ENCODE assay signal across 22 cellular contexts in genomic region chr17:66491665-66492064, GRCh38.
DNase-seq lines count a peak whose midpoint lies in the region; ATAC-seq and TF ChIP-seq lines count a peak whose summit lies in the region.
"Had no signal": no experiment of that assay in that cellular context is flagged by ENCODE, and none has a peak within 500 bp of the region (broad histone marks: within the 10 kb centered on the region; RNA-seq: fewer than 3 reads in every experiment).

No MANE protein-coding gene starts in this region.

- no peak overlapping the region for H3K4me3 Mint-ChIP-seq in stimulated activated naive CD8-positive, alpha-beta T cell treated with anti-CD3 and anti-CD28 coated beads, Interleukin-15, Interleukin-2, amounts not matched to agents 100 ng/mL and 50 ng/mL, for 24 hours
- H3K4me3 Mint-ChIP-seq in T-helper 17 cell (no peak overlapping the region), brain (no peak overlapping the region)
- H3K4me3 Mint-ChIP-seq: activated B cell treated with CpG ODN at 0.5 μM for 24 hours; central memory CD8-positive, alpha-beta T cell; dendritic cell treated with granulocyte-macrophage colony-stimulating factor and Interleukin-4, amounts not matched to agents 40 ng/mL and 50 ng/mL, for 4 days; memory B cell had no signal

- no peak for TF ChIP-seq CTCF in brain (conservative IDR thresholded peaks at IDR 0.05)

- peaks cover 40% of the 10 kb centered on the region for H3K36me3 Mint-ChIP-seq in stimulated activated naive CD8-positive, alpha-beta T cell treated with anti-CD3 and anti-CD28 coated beads, Interleukin-15, Interleukin-2, amounts not matched to agents 100 ng/mL and 50 ng/mL, for 24 hours (ENCODE audit: low read depth)
- H3K36me3 Mint-ChIP-seq in T-helper 17 cell (ENCODE audit: low read depth) (peaks cover 3% of the 10 kb centered on the region), brain (no peaks in the 10 kb centered on the region)
- H3K36me3 Mint-ChIP-seq: memory B cell had no signal

- peaks cover 69% of the 10 kb centered on the region for H3K4me1 Mint-ChIP-seq in stimulated activated naive CD8-positive, alpha-beta T cell treated with anti-CD3 and anti-CD28 coated beads, Interleukin-15, Interleukin-2, amounts not matched to agents 100 ng/mL and 50 ng/mL, for 24 hours (ENCODE audit: low read depth)
- peaks cover 45% of the 10 kb centered on the region for H3K4me1 Mint-ChIP-seq in T-helper 17 cell
- H3K4me1 Mint-ChIP-seq in brain: peaks cover 55% of the 10 kb centered on the region
- H3K4me1 Mint-ChIP-seq: activated B cell treated with CpG ODN at 0.5 μM for 24 hours, memory B cell had no signal

- DNase-seq in stimulated activated naive CD8-positive, alpha-beta T cell treated with anti-CD3 and anti-CD28 coated beads, Interleukin-15, Interleukin-2, amounts not matched to agents 100 U/mL and 50 U/mL, for 24 hours: no peak
- DNase-seq in T-helper 17 cell: no peak
- no peak for DNase-seq in SIG-M5 treated with dmso at 0.1 percent for 504 hours (lab: John Stamatoyannopoulos, UW; ENCODE audit: unreplicated experiment)
- no peak for DNase-seq in activated CD4-positive, CD25-positive, alpha-beta regulatory T cell (lab: John Stamatoyannopoulos, UW)
- DNase-seq: activated B cell treated with CpG ODN at 0.5 μM for 24 hours; activated CD8-positive, alpha-beta memory T cell treated with anti-CD3 and anti-CD28 coated beads for 24 hours; esophagus squamous epithelium; hippocampal formation; left colon; NCI-H1048; NCI-H2171; NCI-H510A; upper lobe of left lung had no signal

- H3K27me3 Mint-ChIP-seq in stimulated activated naive CD8-positive, alpha-beta T cell treated with anti-CD3 and anti-CD28 coated beads, Interleukin-15, Interleukin-2, amounts not matched to agents 100 ng/mL and 50 ng/mL, for 24 hours: no peaks in the 10 kb centered on the region
- H3K27me3 Mint-ChIP-seq in T-helper 17 cell (no peaks in the 10 kb centered on the region), brain (no peaks in the 10 kb centered on the region)
- H3K27me3 Mint-ChIP-seq: central memory CD8-positive, alpha-beta T cell; dendritic cell treated with granulocyte-macrophage colony-stimulating factor and Interleukin-4, amounts not matched to agents 40 ng/mL and 50 ng/mL, for 4 days had no signal

- H3K9me3 Mint-ChIP-seq in stimulated activated naive CD8-positive, alpha-beta T cell treated with anti-CD3 and anti-CD28 coated beads, Interleukin-15, Interleukin-2, amounts not matched to agents 100 ng/mL and 50 ng/mL, for 24 hours: no peaks in the 10 kb centered on the region
- H3K9me3 Mint-ChIP-seq in brain: no peaks in the 10 kb centered on the region
- H3K9me3 Mint-ChIP-seq: activated B cell treated with CpG ODN at 0.5 μM for 24 hours; central memory CD8-positive, alpha-beta T cell; dendritic cell treated with granulocyte-macrophage colony-stimulating factor and Interleukin-4, amounts not matched to agents 40 ng/mL and 50 ng/mL, for 4 days; memory B cell had no signal

- H3K27ac Mint-ChIP-seq in stimulated activated naive CD8-positive, alpha-beta T cell treated with anti-CD3 and anti-CD28 coated beads, Interleukin-15, Interleukin-2, amounts not matched to agents 100 ng/mL and 50 ng/mL, for 24 hours: peak overlapping the region; percentile 75
- peak overlapping the region; percentile 59 for H3K27ac Mint-ChIP-seq in T-helper 17 cell
- peak overlapping the region in 3 of 5 experiments; percentile 8 to 33 (median 32) for H3K27ac Mint-ChIP-seq in brain
- H3K27ac Mint-ChIP-seq: activated B cell treated with CpG ODN at 0.5 μM for 24 hours; dendritic cell treated with granulocyte-macrophage colony-stimulating factor and Interleukin-4, amounts not matched to agents 40 ng/mL and 50 ng/mL, for 4 days; memory B cell had no signal

- no peaks in the 10 kb centered on the region for H3K9me3 ChIP-seq in T-helper 17 cell (ENCODE audit: control insufficient read depth, low read length, poor library complexity, severe bottlenecking)
- H3K9me3 ChIP-seq: esophagus squamous epithelium, gastroesophageal sphincter, right atrium auricular region, upper lobe of left lung had no signal

- no peak for ATAC-seq in stimulated activated naive CD8-positive, alpha-beta T cell treated with anti-CD3 and anti-CD28 coated beads, Interleukin-15, Interleukin-2, amounts not matched to agents 100 U/mL and 50 U/mL, for 24 hours
- ATAC-seq in T-helper 17 cell (no peak), HG02571 (IDR thresholded peaks at IDR 0.05; ENCODE audit: unreplicated experiment) (no peak)
- ATAC-seq: gastroesophageal sphincter, HCT116, left colon had no signal
